In genomic region chr16:57204675-57205074, GRCh38 we compare ENCODE assay signal across 20 cellular contexts. TPM values are rescaled to one million over a fixed set of nuclear protein-coding genes. Genes with fewer than 3 reads are reported as not detected.
A peak's percentile ranks its signal among the peaks of the same experiment; 100 is the strongest.
DNase-seq lines count a peak whose midpoint lies in the region; ATAC-seq, FAIRE-seq and TF ChIP-seq lines count a peak whose summit lies in the region.
"Had no signal": no experiment of that assay in that cellular context is flagged by ENCODE, and none has a peak within 500 bp of the region (broad histone marks: within the 10 kb centered on the region; RNA-seq: fewer than 3 reads in every experiment).

No MANE protein-coding gene starts in this region.

- H3K9me3 ChIP-seq in mammary epithelial cell (replicated peaks; ENCODE audit: insufficient read depth, low read length) (no peaks in the 10 kb centered on the region), keratinocyte (ENCODE audit: control insufficient read depth, low read depth, low read length) (no peaks in the 10 kb centered on the region), right cardiac atrium (ENCODE audit: control insufficient read depth, low read length) (no peaks in the 10 kb centered on the region)

- H3K4me2 ChIP-seq in mammary epithelial cell (ENCODE audit: insufficient read depth, low read depth, low read length) (no peak overlapping the region), keratinocyte (ENCODE audit: control insufficient read depth, extremely low read depth, insufficient read depth, low read depth, low read length) (no peak overlapping the region)

- peaks cover 30% of the 10 kb centered on the region for H3K36me3 ChIP-seq in mammary epithelial cell (ENCODE audit: insufficient read depth, low read length)
- peaks cover 11 to 24% of the 10 kb centered on the region in 2 experiments for H3K36me3 ChIP-seq in keratinocyte (ENCODE audit: control insufficient read depth in 2 of 2, extremely low read depth in 1 of 2, insufficient read depth in 2 of 2, low read length in 2 of 2)

- DNase-seq in D341Med (ENCODE audit: low spot score): peak; percentile 21
- peak; percentile 39 for DNase-seq in HEK293T (ENCODE audit: extremely low spot score)
- DNase-seq in mammary epithelial cell: no peak
- no peak for DNase-seq in keratinocyte (ENCODE audit: low read depth, low spot score)
- DNase-seq in right cardiac atrium: no peak
- no peak for DNase-seq in NCI-H1105 (lab: John Stamatoyannopoulos, UW)
- DNase-seq: activated naive CD8-positive, alpha-beta T cell treated with anti-CD3 and anti-CD28 coated beads, Interleukin-2, amount 10 ng/mL, durations not matched to agents 7 days and 5 days; IMR-90; natural killer cell; NCI-H2029 treated with DMSO at 0.1 percent for 48 hours; NCI-H524; SHP77; stimulated activated CD4-positive, alpha-beta T cell treated with anti-CD3 and anti-CD28 coated beads, Interleukin-4, amount 100 ng/mL, for 1 hour had no signal

- BruUV-seq in mammary epithelial cell (replicated peaks; lab: Mats Ljungman, UMichigan): TSS peak; percentile 45

- no peak for TF ChIP-seq POLR2A in GM18505 (IDR thresholded peaks at IDR 0.05; ENCODE audit: borderline replicate concordance, extremely low read depth, insufficient read depth, insufficient read length)

- intact Hi-C loops in mammary epithelial cell (cut with micrococcal nuclease): no loop called here
- intact Hi-C loops in right cardiac atrium (cut with DNase I): no loop called here

- in situ Hi-C loops in mammary epithelial cell (cut with MboI; ENCODE audit: low sequenced_read_pairs in 2 of 2): no loop called here

- POLR2A ChIA-PET in HEK293T (lab: Yijun Ruan, JAX): no interaction called here

- no peak overlapping the region for H3K27ac ChIP-seq in mammary epithelial cell (ENCODE audit: insufficient read depth, low read depth, low read length)
- H3K27ac ChIP-seq in keratinocyte (ENCODE audit: control insufficient read depth, insufficient read depth, low read length): no peak overlapping the region
- H3K27ac ChIP-seq in right cardiac atrium (ENCODE audit: low read length): no peak overlapping the region
- H3K27ac ChIP-seq: skin epidermis had no signal

- H3K9ac ChIP-seq in mammary epithelial cell (ENCODE audit: insufficient read depth, low read length) (no peak overlapping the region), keratinocyte (ENCODE audit: control insufficient read depth, extremely low read depth, insufficient read depth, low read length) (no peak overlapping the region)

- H3K4me3 ChIP-seq in mammary epithelial cell (replicated peaks in 1 of 3; ENCODE audit: insufficient read depth in 1 of 3, low read depth in 2 of 3, low read length in 3 of 3): no peak overlapping the region
- no peak overlapping the region for H3K4me3 ChIP-seq in keratinocyte (ENCODE audit: control insufficient read depth in 2 of 3, extremely low read depth in 1 of 3, insufficient read depth in 2 of 3, low read depth in 1 of 3, low read length in 3 of 3)
- no peak overlapping the region for H3K4me3 ChIP-seq in right cardiac atrium (ENCODE audit: low read length)
- H3K4me3 ChIP-seq: skin epidermis had no signal

- H2AFZ ChIP-seq in mammary epithelial cell (ENCODE audit: low read depth, low read length): no peak overlapping the region
- H2AFZ ChIP-seq in keratinocyte (ENCODE audit: control insufficient read depth, low read length): no peak overlapping the region

- H3K79me2 ChIP-seq in mammary epithelial cell (ENCODE audit: insufficient read depth, low read length) (peaks cover 31% of the 10 kb centered on the region), keratinocyte (ENCODE audit: control insufficient read depth, insufficient read depth, low read length) (peaks cover 9% of the 10 kb centered on the region)

- CTCF ChIA-PET in HEK293T (lab: Yijun Ruan, JAX) (no interaction called here), mammary epithelial cell (lab: Charles Lee; ENCODE audit: low non-redundant PET) (no interaction called here)

- H4K20me1 ChIP-seq in mammary epithelial cell (ENCODE audit: insufficient read depth, low read length) (no peaks in the 10 kb centered on the region), keratinocyte (ENCODE audit: control insufficient read depth, extremely low read depth, insufficient read depth, low read length) (no peaks in the 10 kb centered on the region)

- no peaks in the 10 kb centered on the region for H3K9me1 ChIP-seq in keratinocyte (ENCODE audit: control insufficient read depth, extremely low read depth, insufficient read depth, low read length)

- H3K27me3 ChIP-seq in mammary epithelial cell (ENCODE audit: insufficient read depth, low read length) (no peaks in the 10 kb centered on the region), keratinocyte (ENCODE audit: control insufficient read depth, extremely low read depth, insufficient read depth, low read length) (no peaks in the 10 kb centered on the region), right cardiac atrium (ENCODE audit: control insufficient read depth, insufficient read depth) (no peaks in the 10 kb centered on the region)

- FAIRE-seq in keratinocyte (lab: Jason Lieb, UNC): no peak
- FAIRE-seq: bronchial epithelial cell, GM12892, islet of Langerhans had no signal

- TF ChIP-seq CTCF in mammary epithelial cell (conservative IDR thresholded peaks at IDR 0.05 in 1 of 2, IDR thresholded peaks at IDR 0.05 in 1 of 2; ENCODE audit: extremely low read depth in 1 of 2, insufficient read depth in 1 of 2, low read depth in 1 of 2, low read length in 2 of 2) (no peak), keratinocyte (optimal IDR thresholded peaks at IDR 0.05 in 1 of 3, IDR thresholded peaks at IDR 0.05 in 1 of 3, conservative IDR thresholded peaks at IDR 0.05 in 1 of 3; ENCODE audit: extremely low read depth in 1 of 3, insufficient read depth in 2 of 3, low read length in 3 of 3) (peak in 2 of 3 experiments; percentile 3 to 17)

- ATAC-seq in right cardiac atrium (no peak), GM18505 (IDR thresholded peaks at IDR 0.05; ENCODE audit: unreplicated experiment) (no peak), GM19395 (IDR thresholded peaks at IDR 0.05; ENCODE audit: unreplicated experiment) (no peak)
- ATAC-seq: esophagus mucosa, natural killer cell had no signal

- no peaks in the 10 kb centered on the region for H3K4me1 ChIP-seq in mammary epithelial cell (ENCODE audit: insufficient read depth, low read length)
- H3K4me1 ChIP-seq in keratinocyte (ENCODE audit: control insufficient read depth, extremely low read depth, insufficient read depth, low read length): no peaks in the 10 kb centered on the region
- no peaks in the 10 kb centered on the region for H3K4me1 ChIP-seq in right cardiac atrium (ENCODE audit: control insufficient read depth, insufficient read depth, low read length)

- dilution Hi-C loops in mammary epithelial cell (cut with HindIII; ENCODE audit: low sequenced_read_pairs) (no loop called here), keratinocyte (cut with MboI; ENCODE audit: extremely low pct_ligation_motif_present, low sequenced_read_pairs) (no loop called here)

- 96% methylated on average over 12 of the region's 12 CpGs for WGBS in mammary epithelial cell (ENCODE audit: low coverage, missing lambda C conversion rate)
- WGBS in right cardiac atrium: 90% methylated on average over 12 of the region's 12 CpGs

TF ChIP-seq in HEK293T, 16 proteins besides CTCF, POLR2A, EP300 and RAD21 (continues in another document):
- TF ChIP-seq PKNOX1 (IDR thresholded peaks at IDR 0.05): no peak

RNA-seq across cellular contexts. Expression of gene RSPRY1, which starts 18.5 kb away (rescaled TPM):
- total RNA-seq in mammary epithelial cell: 10 to 100 TPM; 46.9 to 47.2 TPM
- polyA plus RNA-seq in mammary epithelial cell: 23.4 TPM
- 29.1 TPM for polyA minus RNA-seq in mammary epithelial cell
- 33.7 to 42.2 TPM (median 38.9 TPM) in 3 replicates for polyA plus RNA-seq in keratinocyte
- 36.5 TPM for polyA plus RNA-seq in keratinocyte (2011; ENCODE audit: low read depth)
- 22.8 and 42.6 TPM in 2 replicates for polyA plus RNA-seq in keratinocyte (2011; cell fraction: cytosol; rRNA removed)
- 45.3 and 50.7 TPM in 2 replicates for polyA plus RNA-seq in keratinocyte (2011; cell fraction: nucleus; rRNA removed)
- polyA plus RNA-seq in keratinocyte (2012; ENCODE audit: low replicate concordance): 13.6 and 25.0 TPM in 2 replicates
- polyA minus RNA-seq in keratinocyte: 47.9 to 108 TPM (median 97.4 TPM) in 3 replicates
- 46.2 TPM for polyA minus RNA-seq in keratinocyte (2011; cell fraction: cytosol; rRNA and poly(A)+ RNA removed)
- 31.1 and 49.4 TPM in 2 replicates for polyA minus RNA-seq in keratinocyte (2011; cell fraction: nucleus; rRNA and poly(A)+ RNA removed)
- total RNA-seq in right cardiac atrium: 10 to 100 TPM; 13.7 to 21.1 (median 17.4) TPM
- polyA plus RNA-seq in right cardiac atrium: 7.3 TPM

RNA-seq across cellular contexts. Expression of gene PSME3IP1, which starts 18.8 kb away (rescaled TPM):
- total RNA-seq in mammary epithelial cell: 10 to 100 TPM; 43.2 to 90.0 TPM
- polyA plus RNA-seq in mammary epithelial cell: 64.8 TPM
- 50.1 TPM for polyA minus RNA-seq in mammary epithelial cell
- polyA plus RNA-seq in keratinocyte: 66.5 to 75.7 TPM (median 69.2 TPM) in 3 replicates
- polyA plus RNA-seq in keratinocyte (2011; ENCODE audit: low read depth): 310 TPM
- polyA plus RNA-seq in keratinocyte (2011; cell fraction: cytosol; rRNA removed): 56.1 and 57.7 TPM in 2 replicates
- 104 and 119 TPM in 2 replicates for polyA plus RNA-seq in keratinocyte (2011; cell fraction: nucleus; rRNA removed)
- 50.1 and 71.0 TPM in 2 replicates for polyA plus RNA-seq in keratinocyte (2012; ENCODE audit: low replicate concordance)
- 59.7 to 75.2 TPM (median 61.9 TPM) in 3 replicates for polyA minus RNA-seq in keratinocyte
- 50.6 TPM for polyA minus RNA-seq in keratinocyte (2011; cell fraction: cytosol; rRNA and poly(A)+ RNA removed)
- 19.2 and 37.2 TPM in 2 replicates for polyA minus RNA-seq in keratinocyte (2011; cell fraction: nucleus; rRNA and poly(A)+ RNA removed)
- total RNA-seq in right cardiac atrium: 10 to 100 TPM; 63.6 to 68.7 (median 65.0) TPM
- polyA plus RNA-seq in right cardiac atrium: 57.8 TPM

RNA-seq across cellular contexts. Expression of gene ARL2BP, which starts 40.4 kb away (rescaled TPM):
- total RNA-seq in mammary epithelial cell: 10 to 100 TPM; 70.2 to 82.4 TPM
- 87.9 TPM for polyA plus RNA-seq in mammary epithelial cell
- 48.9 TPM for polyA minus RNA-seq in mammary epithelial cell
- polyA plus RNA-seq in keratinocyte: 55.2 to 107 TPM (median 98.0 TPM) in 3 replicates
- 37.9 TPM for polyA plus RNA-seq in keratinocyte (2011; ENCODE audit: low read depth)
- 80.7 and 116 TPM in 2 replicates for polyA plus RNA-seq in keratinocyte (2011; cell fraction: cytosol; rRNA removed)
- 34.7 and 35.5 TPM in 2 replicates for polyA plus RNA-seq in keratinocyte (2011; cell fraction: nucleus; rRNA removed)
- polyA plus RNA-seq in keratinocyte (2012; ENCODE audit: low replicate concordance): 41.8 and 65.4 TPM in 2 replicates
- 42.4 to 71.7 TPM (median 60.0 TPM) in 3 replicates for polyA minus RNA-seq in keratinocyte
- 66.4 TPM for polyA minus RNA-seq in keratinocyte (2011; cell fraction: cytosol; rRNA and poly(A)+ RNA removed)
- polyA minus RNA-seq in keratinocyte (2011; cell fraction: nucleus; rRNA and poly(A)+ RNA removed): 14.6 and 25.1 TPM in 2 replicates
- 10 to 100 TPM; 44.8 to 58.4 (median 52.0) TPM for total RNA-seq in right cardiac atrium
- polyA plus RNA-seq in right cardiac atrium: 51.6 TPM

Comparison
In these comparisons a context has a peak if more than half of its experiments do, and no peak if none do; other contexts are left out.
1. DNase-seq: peak in D341Med (single experiment) and HEK293T (single experiment); none in mammary epithelial cell (single experiment), keratinocyte (single experiment), right cardiac atrium (0 of 3) and NCI-H1105 (single experiment).
2. CTCF ChIP-seq: peak in keratinocyte (2 of 3); none in mammary epithelial cell (0 of 2).